ENCODE assay signal across 8 cellular contexts in the genomic region with DNA sequence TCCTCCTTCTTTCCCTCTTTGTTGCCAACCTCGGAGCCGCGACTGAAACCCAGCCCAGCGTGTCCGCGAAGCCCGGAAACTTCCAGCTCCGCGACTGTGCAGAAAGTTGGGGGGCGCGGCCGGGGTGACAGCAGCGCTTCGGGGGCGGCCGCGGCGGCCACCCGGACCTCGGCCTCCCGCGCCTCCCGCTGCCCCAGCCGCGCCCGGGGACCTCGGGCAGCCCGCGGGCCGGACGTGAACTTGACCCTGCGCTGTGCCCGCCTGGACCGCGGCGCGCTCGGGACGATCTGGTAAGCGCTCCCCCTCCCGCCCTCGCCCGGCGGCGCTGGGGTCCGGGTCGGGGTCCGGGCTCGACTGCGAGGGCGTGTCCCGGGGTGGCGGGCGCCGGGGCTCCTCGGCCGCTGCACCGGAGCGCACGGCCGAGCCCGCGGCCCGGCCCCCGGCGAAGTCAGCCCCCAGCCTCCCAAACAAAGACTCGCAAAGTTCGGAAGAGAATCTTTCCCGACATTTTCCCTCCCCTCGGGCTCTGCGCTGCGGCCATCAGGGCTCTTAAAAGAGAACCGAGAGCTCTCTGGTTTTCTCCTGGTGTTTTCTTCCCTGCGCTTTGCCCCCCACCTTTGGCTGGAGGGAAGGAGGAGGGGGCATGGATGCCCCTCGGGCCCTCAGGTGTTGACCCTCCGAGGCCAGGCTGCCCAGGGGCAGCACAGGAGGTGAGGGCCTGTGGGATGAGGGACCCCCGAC.
DNase-seq lines count a peak whose midpoint lies in the region; ATAC-seq and TF ChIP-seq lines count a peak whose summit lies in the region.

No MANE protein-coding gene starts in this region.

- CTCF ChIA-PET in Caco-2 (lab: Charles Lee): interaction anchor here (1.8 kb wide), 1 partner anchor 39 kb away, joined by 8 read pairs; no protein-coding TSS in a partner anchor
- CTCF ChIA-PET in WTC11 (lab: Charles Lee): interaction anchor here (1.0 to 6.2 kb wide), 7 partner anchors 9 to 72 kb away, joined by 3 to 56 read pairs (median 8); no protein-coding TSS in a partner anchor

- POLR2A ChIA-PET in Caco-2 (lab: Charles Lee): no interaction called here
- POLR2A ChIA-PET in WTC11 (lab: Charles Lee): no interaction called here

- no TSS peak for BruUV-seq in Caco-2 (replicated peaks; lab: Mats Ljungman, UMichigan)

- H3K9me3 ChIP-seq in Caco-2: no peaks in the 10 kb centered on the region

- H3K4me1 Mint-ChIP-seq in Caco-2 (ENCODE audit: low read depth, unreplicated experiment): no peaks in the 10 kb centered on the region
- peaks cover 14% of the 10 kb centered on the region for H3K4me1 Mint-ChIP-seq in WTC11
- no peaks in the 10 kb centered on the region for H3K4me1 Mint-ChIP-seq in nephron progenitor cell

- intact Hi-C loops in Caco-2 (cut with micrococcal nuclease; ENCODE audit: unreplicated experiment): no loop called here

- H3K4me3 ChIP-seq in Caco-2 (ENCODE audit: low read depth, low read length): peak overlapping the region; percentile 27
- peak overlapping the region; percentile 53 for H3K4me3 ChIP-seq in fibroblast of pulmonary artery (replicated peaks; ENCODE audit: low read depth, low read length)

- H3K27ac Mint-ChIP-seq in Caco-2 (ENCODE audit: unreplicated experiment) (no peak overlapping the region), WTC11 (no peak overlapping the region), nephron progenitor cell (no peak overlapping the region)

- no peaks in the 10 kb centered on the region for H3K36me3 ChIP-seq in Caco-2 (ENCODE audit: control insufficient read depth, insufficient read depth, low read length)

- DNase-seq in Caco-2 (peak in 1 of 2 experiments; percentile 8), WTC11 (ENCODE audit: low spot score) (peak; percentile 56), fibroblast of pulmonary artery (ENCODE audit: low read depth) (no peak), nephron progenitor cell (peak; percentile 67), inferior parietal cortex (ENCODE audit: extremely low spot score) (no peak), HuH-7 (ENCODE audit: low spot score) (no peak)

- no peaks in the 10 kb centered on the region for H3K4me1 ChIP-seq in Caco-2

- TF ChIP-seq CTCF in Caco-2 (IDR thresholded peaks at IDR 0.05; ENCODE audit: insufficient read depth in 1 of 2, low read depth in 1 of 2, low read length in 1 of 2, severe bottlenecking in 1 of 2, unreplicated experiment in 1 of 2): no peak
- TF ChIP-seq CTCF in WTC11 (IDR thresholded peaks at IDR 0.05): no peak
- no peak for TF ChIP-seq CTCF in fibroblast of pulmonary artery (IDR thresholded peaks at IDR 0.05; ENCODE audit: low read length, missing control alignments)
- TF ChIP-seq CTCF in nephron progenitor cell (IDR thresholded peaks at IDR 0.05): no peak

- H3K9me3 Mint-ChIP-seq in Caco-2 (ENCODE audit: unreplicated experiment) (no peaks in the 10 kb centered on the region), WTC11 (no peaks in the 10 kb centered on the region), nephron progenitor cell (no peaks in the 10 kb centered on the region)

- no peaks in the 10 kb centered on the region; the same call in 1 of the 2 replicates for H3K27me3 ChIP-seq in Caco-2 (replicated peaks; ENCODE audit: control insufficient read depth, insufficient read depth, low read length)

- H3K4me3 Mint-ChIP-seq in Caco-2 (ENCODE audit: unreplicated experiment): peak overlapping the region; percentile 65
- peak overlapping the region; percentile 64 for H3K4me3 Mint-ChIP-seq in WTC11
- H3K4me3 Mint-ChIP-seq in nephron progenitor cell: peak overlapping the region; percentile 71

- ATAC-seq in WTC11: peak; percentile 68
- ATAC-seq in GM18519 (IDR thresholded peaks at IDR 0.05; ENCODE audit: low FRiP score, unreplicated experiment): no peak
- no peak for ATAC-seq in GM21737 (IDR thresholded peaks at IDR 0.05; ENCODE audit: unreplicated experiment)

- H3K36me3 Mint-ChIP-seq in Caco-2 (ENCODE audit: insufficient read depth, unreplicated experiment) (no peaks in the 10 kb centered on the region), WTC11 (no peaks in the 10 kb centered on the region), nephron progenitor cell (ENCODE audit: low read depth) (no peaks in the 10 kb centered on the region)

- H3K27me3 Mint-ChIP-seq in Caco-2 (ENCODE audit: insufficient read depth, unreplicated experiment) (no peaks in the 10 kb centered on the region), WTC11 (ENCODE audit: low read depth) (peaks cover 36% of the 10 kb centered on the region), nephron progenitor cell (ENCODE audit: low read depth, poor library complexity) (peaks cover 89% of the 10 kb centered on the region)

TF ChIP-seq in WTC11, 78 proteins besides CTCF, POLR2A, EP300 and RAD21:
- TF ChIP-seq, protein P1, sequence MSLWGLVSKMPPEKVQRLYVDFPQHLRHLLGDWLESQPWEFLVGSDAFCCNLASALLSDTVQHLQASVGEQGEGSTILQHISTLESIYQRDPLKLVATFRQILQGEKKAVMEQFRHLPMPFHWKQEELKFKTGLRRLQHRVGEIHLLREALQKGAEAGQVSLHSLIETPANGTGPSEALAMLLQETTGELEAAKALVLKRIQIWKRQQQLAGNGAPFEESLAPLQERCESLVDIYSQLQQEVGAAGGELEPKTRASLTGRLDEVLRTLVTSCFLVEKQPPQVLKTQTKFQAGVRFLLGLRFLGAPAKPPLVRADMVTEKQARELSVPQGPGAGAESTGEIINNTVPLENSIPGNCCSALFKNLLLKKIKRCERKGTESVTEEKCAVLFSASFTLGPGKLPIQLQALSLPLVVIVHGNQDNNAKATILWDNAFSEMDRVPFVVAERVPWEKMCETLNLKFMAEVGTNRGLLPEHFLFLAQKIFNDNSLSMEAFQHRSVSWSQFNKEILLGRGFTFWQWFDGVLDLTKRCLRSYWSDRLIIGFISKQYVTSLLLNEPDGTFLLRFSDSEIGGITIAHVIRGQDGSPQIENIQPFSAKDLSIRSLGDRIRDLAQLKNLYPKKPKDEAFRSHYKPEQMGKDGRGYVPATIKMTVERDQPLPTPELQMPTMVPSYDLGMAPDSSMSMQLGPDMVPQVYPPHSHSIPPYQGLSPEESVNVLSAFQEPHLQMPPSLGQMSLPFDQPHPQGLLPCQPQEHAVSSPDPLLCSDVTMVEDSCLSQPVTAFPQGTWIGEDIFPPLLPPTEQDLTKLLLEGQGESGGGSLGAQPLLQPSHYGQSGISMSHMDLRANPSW (CRISPR knock-in tag; conservative IDR thresholded peaks at IDR 0.05; ENCODE audit: low read depth): no peak
- TF ChIP-seq SMAD3 (CRISPR knock-in tag; IDR thresholded peaks at IDR 0.05; ENCODE audit: borderline replicate concordance) (no peak), OVOL2 (CRISPR knock-in tag; IDR thresholded peaks at IDR 0.05; ENCODE audit: borderline replicate concordance) (no peak), NFATC4 (CRISPR knock-in tag; IDR thresholded peaks at IDR 0.05) (no peak)
- TF ChIP-seq, protein P2, sequence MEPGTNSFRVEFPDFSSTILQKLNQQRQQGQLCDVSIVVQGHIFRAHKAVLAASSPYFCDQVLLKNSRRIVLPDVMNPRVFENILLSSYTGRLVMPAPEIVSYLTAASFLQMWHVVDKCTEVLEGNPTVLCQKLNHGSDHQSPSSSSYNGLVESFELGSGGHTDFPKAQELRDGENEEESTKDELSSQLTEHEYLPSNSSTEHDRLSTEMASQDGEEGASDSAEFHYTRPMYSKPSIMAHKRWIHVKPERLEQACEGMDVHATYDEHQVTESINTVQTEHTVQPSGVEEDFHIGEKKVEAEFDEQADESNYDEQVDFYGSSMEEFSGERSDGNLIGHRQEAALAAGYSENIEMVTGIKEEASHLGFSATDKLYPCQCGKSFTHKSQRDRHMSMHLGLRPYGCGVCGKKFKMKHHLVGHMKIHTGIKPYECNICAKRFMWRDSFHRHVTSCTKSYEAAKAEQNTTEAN (CRISPR knock-in tag; IDR thresholded peaks at IDR 0.05): no peak
- TF ChIP-seq, protein P3, sequence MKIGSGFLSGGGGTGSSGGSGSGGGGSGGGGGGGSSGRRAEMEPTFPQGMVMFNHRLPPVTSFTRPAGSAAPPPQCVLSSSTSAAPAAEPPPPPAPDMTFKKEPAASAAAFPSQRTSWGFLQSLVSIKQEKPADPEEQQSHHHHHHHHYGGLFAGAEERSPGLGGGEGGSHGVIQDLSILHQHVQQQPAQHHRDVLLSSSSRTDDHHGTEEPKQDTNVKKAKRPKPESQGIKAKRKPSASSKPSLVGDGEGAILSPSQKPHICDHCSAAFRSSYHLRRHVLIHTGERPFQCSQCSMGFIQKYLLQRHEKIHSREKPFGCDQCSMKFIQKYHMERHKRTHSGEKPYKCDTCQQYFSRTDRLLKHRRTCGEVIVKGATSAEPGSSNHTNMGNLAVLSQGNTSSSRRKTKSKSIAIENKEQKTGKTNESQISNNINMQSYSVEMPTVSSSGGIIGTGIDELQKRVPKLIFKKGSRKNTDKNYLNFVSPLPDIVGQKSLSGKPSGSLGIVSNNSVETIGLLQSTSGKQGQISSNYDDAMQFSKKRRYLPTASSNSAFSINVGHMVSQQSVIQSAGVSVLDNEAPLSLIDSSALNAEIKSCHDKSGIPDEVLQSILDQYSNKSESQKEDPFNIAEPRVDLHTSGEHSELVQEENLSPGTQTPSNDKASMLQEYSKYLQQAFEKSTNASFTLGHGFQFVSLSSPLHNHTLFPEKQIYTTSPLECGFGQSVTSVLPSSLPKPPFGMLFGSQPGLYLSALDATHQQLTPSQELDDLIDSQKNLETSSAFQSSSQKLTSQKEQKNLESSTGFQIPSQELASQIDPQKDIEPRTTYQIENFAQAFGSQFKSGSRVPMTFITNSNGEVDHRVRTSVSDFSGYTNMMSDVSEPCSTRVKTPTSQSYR (CRISPR knock-in tag; IDR thresholded peaks at IDR 0.05): no peak

Comparison
In these comparisons a context has a peak if more than half of its experiments do, and no peak if none do; other contexts are left out.
1. DNase-seq: peak in WTC11 (single experiment) and nephron progenitor cell (single experiment); none in fibroblast of pulmonary artery (single experiment), inferior parietal cortex (single experiment) and HuH-7 (single experiment).
2. Peak in every context shown above with its lines, with median percentiles within 50 percentile points of each other: H3K4me3 Mint-ChIP-seq.